24 cellular contexts compared by ENCODE assay signal in the genomic region with DNA sequence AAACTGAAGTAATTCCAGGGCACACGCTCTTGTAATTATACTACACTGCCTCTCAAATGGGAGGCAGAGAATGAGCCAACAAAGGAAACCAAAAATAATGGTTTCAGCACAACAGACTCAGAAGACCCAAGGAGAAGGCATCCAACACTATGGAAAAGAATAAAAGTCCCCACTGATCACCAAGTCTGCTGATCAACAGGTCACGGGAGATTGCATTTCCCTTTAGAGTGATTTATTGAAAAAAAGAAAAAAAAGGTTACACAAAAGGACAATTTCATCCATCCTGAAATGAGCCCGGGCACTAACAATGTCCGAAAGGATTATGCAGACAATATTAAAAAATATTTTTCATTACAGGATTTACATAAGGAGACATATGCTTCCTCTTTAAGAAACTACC.
"Had no signal": no experiment of that assay in that cellular context is flagged by ENCODE, and none has a peak within 500 bp of the region (broad histone marks: within the 10 kb centered on the region; RNA-seq: fewer than 3 reads in every experiment).

No MANE protein-coding gene starts in this region.

- ATAC-seq: effector memory CD8-positive, alpha-beta T cell; gastrocnemius medialis; heart right ventricle; left cardiac atrium; left lung; left ventricle myocardium superior; lower lobe of right lung; mucosa of descending colon had no signal

- DNase-seq: colonic mucosa; cortex of kidney; effector CD8-positive, alpha-beta T cell; effector memory CD8-positive, alpha-beta T cell; endodermal cell; foreskin fibroblast; foreskin melanocyte; gastrocnemius medialis; glutamatergic neuron; head of caudate nucleus; heart right ventricle; hippocampal formation; left cardiac atrium; left lung; left ventricle myocardium superior; lower lobe of right lung; mesenchymal stem cell; mucosa of descending colon; naive B cell had no signal

- H3K27me3 ChIP-seq: colonic mucosa, esophagus muscularis mucosa, gastrocnemius medialis, heart right ventricle, left lung had no signal

- H3K36me3 ChIP-seq: colonic mucosa, esophagus muscularis mucosa, gastrocnemius medialis, heart right ventricle, left lung, lower lobe of right lung had no signal

- H3K4me3 ChIP-seq: colonic mucosa, esophagus muscularis mucosa, gastrocnemius medialis, heart right ventricle, left lung, lower lobe of right lung, mucosa of descending colon had no signal

- H3K4me1 ChIP-seq: colonic mucosa, esophagus muscularis mucosa had no signal

- H3K27ac ChIP-seq: colonic mucosa, epithelial cell of prostate, esophagus muscularis mucosa, gastrocnemius medialis, heart right ventricle, left lung, lower lobe of right lung had no signal

- H3K9me3 ChIP-seq: colonic mucosa, esophagus muscularis mucosa, gastrocnemius medialis, heart right ventricle, left lung, lower lobe of right lung, mucosa of descending colon had no signal

- FAIRE-seq: endometrium, islet of Langerhans, keratinocyte had no signal
